Comparison of ENCODE assay signal across 1 cellular context in genomic region chr7:155206286-155207020, GRCh38.
TF ChIP-seq lines count a peak whose summit lies in the region.

No MANE protein-coding gene starts in this region.

TF ChIP-seq in K562, 482 proteins besides CTCF, POLR2A, EP300 and RAD21 (continued from another document):
- no peak for TF ChIP-seq SMC3 (conservative IDR thresholded peaks at IDR 0.05; ENCODE audit: insufficient read depth, low read depth, low read length)
- peak; percentile 38; the same call in 1 of the 2 replicates for TF ChIP-seq SMARCE1 (IDR thresholded peaks at IDR 0.05)
- no peak for TF ChIP-seq DLX4 (CRISPR knock-in tag; IDR thresholded peaks at IDR 0.05)
- TF ChIP-seq SMARCA5 (IDR thresholded peaks at IDR 0.05): no peak
- no peak for TF ChIP-seq SLC30A9 (CRISPR knock-in tag; IDR thresholded peaks at IDR 0.05)
- peak; percentile 85; the same call in 1 of the 2 replicates for TF ChIP-seq CREB3L1 (IDR thresholded peaks at IDR 0.05; ENCODE audit: borderline replicate concordance, low read depth)
- TF ChIP-seq ZNF507 (tag; conservative IDR thresholded peaks at IDR 0.05): no peak
- no peak for TF ChIP-seq ZNF512 (tag; IDR thresholded peaks at IDR 0.05)
- TF ChIP-seq THRB (CRISPR knock-in tag; conservative IDR thresholded peaks at IDR 0.05): no peak
- no peak for TF ChIP-seq E2F4 (CRISPR knock-in tag; IDR thresholded peaks at IDR 0.05; ENCODE audit: low read depth)
- TF ChIP-seq XRCC3 (IDR thresholded peaks at IDR 0.05): no peak
- no peak for TF ChIP-seq ZNF282 (CRISPR knock-in tag; IDR thresholded peaks at IDR 0.05)
- TF ChIP-seq ETV1 (tag; conservative IDR thresholded peaks at IDR 0.05; ENCODE audit: low read depth): peak; percentile 66
- TF ChIP-seq ZFP1 (CRISPR knock-in tag; IDR thresholded peaks at IDR 0.05): no peak
- TF ChIP-seq WHSC1 (IDR thresholded peaks at IDR 0.05; ENCODE audit: low read length): no peak
- TF ChIP-seq NR2C1 (IDR thresholded peaks at IDR 0.05): no peak
- TF ChIP-seq NR2C1 (tag; IDR thresholded peaks at IDR 0.05): no peak
- TF ChIP-seq FIP1L1 (IDR thresholded peaks at IDR 0.05; ENCODE audit: low read depth, low read length, poor library complexity, severe bottlenecking): no peak
- TF ChIP-seq ETV5 (CRISPR knock-in tag; IDR thresholded peaks at IDR 0.05; ENCODE audit: low read depth): peak; percentile 16; the same call in 1 of the 2 replicates
- TF ChIP-seq ZNF174 (CRISPR knock-in tag; IDR thresholded peaks at IDR 0.05): no peak
